ENCODE assay signal across 1 cellular context in the genomic region with DNA sequence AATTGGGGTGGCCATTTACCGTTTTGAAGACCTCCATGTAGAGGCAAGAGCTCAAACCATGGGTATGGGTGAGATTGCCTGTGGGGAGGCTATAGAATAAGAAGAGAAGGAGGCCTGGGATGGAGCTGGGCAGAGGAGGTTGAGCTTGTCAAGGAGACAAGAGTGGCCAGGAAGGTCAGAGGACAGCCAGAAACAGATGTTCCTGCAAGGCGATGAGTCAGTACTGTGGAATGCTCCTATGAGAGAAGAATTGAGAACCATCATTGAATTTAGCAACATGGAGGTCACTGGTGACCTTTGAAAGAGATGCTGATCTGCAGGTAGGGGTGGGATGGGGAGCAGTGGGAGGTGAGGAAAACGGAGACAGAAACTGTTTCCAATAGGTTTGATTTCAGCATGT.
TF ChIP-seq lines count a peak whose summit lies in the region.

No MANE protein-coding gene starts in this region.

TF ChIP-seq in A549, 52 proteins besides CTCF, POLR2A, EP300 and RAD21 (continued from another document):
- TF ChIP-seq, protein P1, sequence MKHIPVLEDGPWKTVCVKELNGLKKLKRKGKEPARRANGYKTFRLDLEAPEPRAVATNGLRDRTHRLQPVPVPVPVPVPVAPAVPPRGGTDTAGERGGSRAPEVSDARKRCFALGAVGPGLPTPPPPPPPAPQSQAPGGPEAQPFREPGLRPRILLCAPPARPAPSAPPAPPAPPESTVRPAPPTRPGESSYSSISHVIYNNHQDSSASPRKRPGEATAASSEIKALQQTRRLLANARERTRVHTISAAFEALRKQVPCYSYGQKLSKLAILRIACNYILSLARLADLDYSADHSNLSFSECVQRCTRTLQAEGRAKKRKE (CRISPR knock-in tag; IDR thresholded peaks at IDR 0.05; ENCODE audit: low read depth): no peak
- TF ChIP-seq CBX2 (IDR thresholded peaks at IDR 0.05; ENCODE audit: borderline replicate concordance, low read depth) (no peak), FOSL2 (IDR thresholded peaks at IDR 0.05) (no peak; the same call in 1 of the 2 replicates), FOSL2 (CRISPR knock-in tag; IDR thresholded peaks at IDR 0.05) (peak; percentile 49)
- TF ChIP-seq, protein P2, sequence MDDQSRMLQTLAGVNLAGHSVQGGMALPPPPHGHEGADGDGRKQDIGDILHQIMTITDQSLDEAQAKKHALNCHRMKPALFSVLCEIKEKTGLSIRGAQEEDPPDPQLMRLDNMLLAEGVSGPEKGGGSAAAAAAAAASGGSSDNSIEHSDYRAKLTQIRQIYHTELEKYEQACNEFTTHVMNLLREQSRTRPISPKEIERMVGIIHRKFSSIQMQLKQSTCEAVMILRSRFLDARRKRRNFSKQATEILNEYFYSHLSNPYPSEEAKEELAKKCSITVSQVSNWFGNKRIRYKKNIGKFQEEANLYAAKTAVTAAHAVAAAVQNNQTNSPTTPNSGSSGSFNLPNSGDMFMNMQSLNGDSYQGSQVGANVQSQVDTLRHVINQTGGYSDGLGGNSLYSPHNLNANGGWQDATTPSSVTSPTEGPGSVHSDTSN (IDR thresholded peaks at IDR 0.05): 0 out of 2 replicates have a peak, but pooled peaks have one; percentile 23
